8 cellular contexts compared by ENCODE assay signal in genomic region chr5:139787257-139787567, GRCh38. TPM values are rescaled to one million over a fixed set of nuclear protein-coding genes. Genes with fewer than 3 reads are reported as not detected.
DNase-seq lines count a peak whose midpoint lies in the region; ATAC-seq and TF ChIP-seq lines count a peak whose summit lies in the region.

No MANE protein-coding gene starts in this region.

- no peak overlapping the region for H3K9ac ChIP-seq in neural progenitor cell

- no peaks in the 10 kb centered on the region for H3K36me3 Mint-ChIP-seq in CD4-positive, CD25-positive, alpha-beta regulatory T cell
- H3K36me3 Mint-ChIP-seq in neural progenitor cell (no peaks in the 10 kb centered on the region), chondrocyte (ENCODE audit: low read depth) (peaks cover 2% of the 10 kb centered on the region)

- no peak for DNase-seq in CD4-positive, CD25-positive, alpha-beta regulatory T cell
- no peak for DNase-seq in astrocyte of the cerebellum (ENCODE audit: low read depth)
- no peak for DNase-seq in neural progenitor cell (ENCODE audit: low spot score)
- DNase-seq in NCI-H2081 (lab: John Stamatoyannopoulos, UW) = no peak
- DNase-seq in NOMO-1 treated with DMSO at 0.1 percent for 48 hours (lab: John Stamatoyannopoulos, UW; ENCODE audit: unreplicated experiment) = no peak
- DNase-seq in chondrocyte (ENCODE audit: low spot score) = no peak
- DNase-seq in NCI-H2227 treated with DMSO at 0.1 percent for 48 hours (lab: John Stamatoyannopoulos, UW) = no peak

- no peak overlapping the region for H3K4me3 ChIP-seq in CD4-positive, CD25-positive, alpha-beta regulatory T cell (ENCODE audit: low read depth, low read length)
- peak overlapping the region; percentile 45 for H3K4me3 ChIP-seq in astrocyte of the cerebellum (ENCODE audit: low read depth, low read length)
- no peak overlapping the region for H3K4me3 ChIP-seq in neural progenitor cell

- peak overlapping the region in 1 of 3 donors; percentile 38 for H3K27ac Mint-ChIP-seq in CD4-positive, CD25-positive, alpha-beta regulatory T cell
- H3K27ac Mint-ChIP-seq in neural progenitor cell = peak overlapping the region; percentile 72
- no peak overlapping the region for H3K27ac Mint-ChIP-seq in chondrocyte (ENCODE audit: unreplicated experiment)

- H3K27me3 Mint-ChIP-seq in CD4-positive, CD25-positive, alpha-beta regulatory T cell = peaks cover 57% of the 10 kb centered on the region
- H3K27me3 Mint-ChIP-seq in neural progenitor cell (ENCODE audit: insufficient read depth, low read depth) = peaks cover 34% of the 10 kb centered on the region
- H3K27me3 Mint-ChIP-seq in chondrocyte (ENCODE audit: low read depth) = peaks cover 17% of the 10 kb centered on the region

- H2AFZ ChIP-seq in neural progenitor cell (replicated peaks) = no peak overlapping the region

- ATAC-seq in CD4-positive, CD25-positive, alpha-beta regulatory T cell (ENCODE audit: low read depth in 2 of 2) = no peak
- ATAC-seq in HG02840 (IDR thresholded peaks at IDR 0.05; ENCODE audit: low FRiP score, unreplicated experiment) = peak; percentile 15

- H3K4me3 Mint-ChIP-seq in CD4-positive, CD25-positive, alpha-beta regulatory T cell = peak overlapping the region in 3 of 4 donors; percentile 75 to 84 (median 81)
- H3K4me3 Mint-ChIP-seq in neural progenitor cell (peak overlapping the region; percentile 93), chondrocyte (ENCODE audit: unreplicated experiment) (no peak overlapping the region)

- peaks cover 8% of the 10 kb centered on the region for H3K27me3 ChIP-seq in CD4-positive, CD25-positive, alpha-beta regulatory T cell (ENCODE audit: control insufficient read depth, insufficient read depth, low read length)
- peaks cover 86% of the 10 kb centered on the region for H3K27me3 ChIP-seq in neural progenitor cell

- peaks cover 10% of the 10 kb centered on the region for H3K4me1 ChIP-seq in CD4-positive, CD25-positive, alpha-beta regulatory T cell (ENCODE audit: control insufficient read depth, insufficient read depth, low read length, poor library complexity, severe bottlenecking)
- peaks cover 7% of the 10 kb centered on the region for H3K4me1 ChIP-seq in neural progenitor cell

- TF ChIP-seq CTCF in astrocyte of the cerebellum (IDR thresholded peaks at IDR 0.05; ENCODE audit: low read depth, low read length, missing control alignments) = no peak
- no peak for TF ChIP-seq CTCF in neural progenitor cell (IDR thresholded peaks at IDR 0.05)
- TF ChIP-seq CTCF in chondrocyte (IDR thresholded peaks at IDR 0.05) = no peak

- in situ Hi-C loops in astrocyte of the cerebellum (cut with HindIII; ENCODE audit: low sequenced_read_pairs) = loop anchor here (25.0 kb wide), 1 partner anchor 175 kb away; no protein-coding TSS in a partner anchor

- H3F3A ChIP-seq in neural progenitor cell (ENCODE audit: low read depth) = no peaks in the 10 kb centered on the region

- no peak overlapping the region for H3K27ac ChIP-seq in CD4-positive, CD25-positive, alpha-beta regulatory T cell (ENCODE audit: insufficient read depth, low read length, poor library complexity, severe bottlenecking)
- H3K27ac ChIP-seq in neural progenitor cell = no peak overlapping the region

- no peaks in the 10 kb centered on the region for H4K20me1 ChIP-seq in neural progenitor cell (ENCODE audit: low read depth)

- peaks cover 0 to 17% (median 8%) of the 10 kb centered on the region in 4 donors for H3K4me1 Mint-ChIP-seq in CD4-positive, CD25-positive, alpha-beta regulatory T cell
- H3K4me1 Mint-ChIP-seq in neural progenitor cell = peaks cover 10% of the 10 kb centered on the region
- H3K4me1 Mint-ChIP-seq in chondrocyte (ENCODE audit: low read depth) = peaks cover 4% of the 10 kb centered on the region

- no peaks in the 10 kb centered on the region for H3K36me3 ChIP-seq in CD4-positive, CD25-positive, alpha-beta regulatory T cell (ENCODE audit: control insufficient read depth, insufficient read depth, low read length)
- H3K36me3 ChIP-seq in neural progenitor cell = no peaks in the 10 kb centered on the region

- H3K79me2 ChIP-seq in neural progenitor cell (ENCODE audit: low read depth) = no peaks in the 10 kb centered on the region

- no peaks in the 10 kb centered on the region for H3K9me3 ChIP-seq in CD4-positive, CD25-positive, alpha-beta regulatory T cell (ENCODE audit: control insufficient read depth in 2 of 2, low read length in 2 of 2)
- no peaks in the 10 kb centered on the region for H3K9me3 ChIP-seq in neural progenitor cell (ENCODE audit: low read depth)

- no peak overlapping the region for H3K4me2 ChIP-seq in neural progenitor cell

- H3K9me3 Mint-ChIP-seq in CD4-positive, CD25-positive, alpha-beta regulatory T cell = peaks cover 0 to 1% (median 0%) of the 10 kb centered on the region in 7 donors
- H3K9me3 Mint-ChIP-seq in neural progenitor cell (no peaks in the 10 kb centered on the region), chondrocyte (ENCODE audit: low read depth) (no peaks in the 10 kb centered on the region)

RNA-seq across cellular contexts. Expression of gene PSD2, which starts 8.4 kb away (rescaled TPM):
- total RNA-seq in CD4-positive, CD25-positive, alpha-beta regulatory T cell = not detected
- not detected for polyA plus RNA-seq in CD4-positive, CD25-positive, alpha-beta regulatory T cell
- total RNA-seq in neural progenitor cell (ENCODE audit: low replicate concordance) (0.09 and 0.53 TPM in 2 replicates), chondrocyte (0.47 to 1.5 TPM (median 0.82 TPM) in 3 replicates)
